Comparison of ENCODE assay signal across 8 cellular contexts in the genomic region with DNA sequence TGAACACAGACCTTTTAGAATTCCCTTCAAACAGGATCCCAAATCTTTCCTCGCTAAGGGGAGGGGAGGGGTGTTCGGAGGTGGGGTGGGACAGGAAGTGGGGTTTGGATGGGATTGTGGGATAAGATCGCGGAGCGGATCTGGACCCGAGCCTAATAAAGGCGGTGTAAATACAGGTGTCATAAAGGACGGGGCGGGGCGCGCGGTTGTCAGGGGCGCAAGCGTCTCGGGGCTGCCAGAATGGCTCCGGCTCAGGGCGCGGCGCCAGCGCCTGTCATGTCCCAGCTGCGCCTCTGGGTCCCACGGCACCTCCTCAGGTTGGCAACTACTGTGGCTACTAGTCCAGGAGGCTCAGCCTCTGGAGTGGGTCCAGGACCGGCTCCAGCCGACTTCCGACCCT. TPM values are rescaled to one million over a fixed set of nuclear protein-coding genes. Genes with fewer than 3 reads are reported as not detected.
A peak's percentile ranks its signal among the peaks of the same experiment; 100 is the strongest.
DNase-seq lines count a peak whose midpoint lies in the region; ATAC-seq lines count a peak whose summit lies in the region.

No MANE protein-coding gene starts in this region.

- peak overlapping the region in 3 of 9 donors; percentile 17 to 59 (median 21) for H3K27ac Mint-ChIP-seq in naive thymus-derived CD4-positive, alpha-beta T cell

- H3K36me3 Mint-ChIP-seq in naive thymus-derived CD4-positive, alpha-beta T cell, result no peaks in the 10 kb centered on the region

- no peaks in the 10 kb centered on the region for H3K36me3 ChIP-seq in naive thymus-derived CD4-positive, alpha-beta T cell (ENCODE audit: control insufficient read depth in 2 of 3, insufficient read depth in 3 of 3, low read length in 3 of 3)

- ATAC-seq in esophagus mucosa, result peak; percentile 80
- ATAC-seq in naive thymus-derived CD4-positive, alpha-beta T cell, result peak; percentile 44

- peaks cover 0 to 16% (median 6%) of the 10 kb centered on the region in 7 donors for H3K4me1 Mint-ChIP-seq in naive thymus-derived CD4-positive, alpha-beta T cell

- H3K4me1 ChIP-seq in naive thymus-derived CD4-positive, alpha-beta T cell (ENCODE audit: control insufficient read depth in 2 of 2, insufficient read depth in 2 of 2, low read length in 2 of 2), result peaks cover 0 to 3% of the 10 kb centered on the region in 2 donors

- no peaks in the 10 kb centered on the region for H3K9me3 Mint-ChIP-seq in naive thymus-derived CD4-positive, alpha-beta T cell

- H3K27ac ChIP-seq in naive thymus-derived CD4-positive, alpha-beta T cell (ENCODE audit: low read depth, low read length), result no peak overlapping the region

- intact Hi-C loops in naive thymus-derived CD4-positive, alpha-beta T cell (cut with micrococcal nuclease), result loop anchor here in 1 of 2 donors (1.0 kb wide), 1 partner anchor 9 kb away; no protein-coding TSS in a partner anchor

- peak overlapping the region in 9 of 10 donors; percentile 58 to 79 (median 65) for H3K4me3 Mint-ChIP-seq in naive thymus-derived CD4-positive, alpha-beta T cell

- POLR2A ChIA-PET in naive thymus-derived CD4-positive, alpha-beta T cell (lab: Charles Lee), result interaction anchor here (2.3 kb wide), 1 partner anchor 8 kb away, joined by 7 read pairs; no protein-coding TSS in a partner anchor

- no peaks in the 10 kb centered on the region for H3K9me3 ChIP-seq in naive thymus-derived CD4-positive, alpha-beta T cell (ENCODE audit: control insufficient read depth in 2 of 3, low read length in 3 of 3)

- peak; percentile 15 for DNase-seq in activated T-cell treated with anti-CD3 and anti-CD28 coated beads for 48 hours (ENCODE audit: low read depth)
- DNase-seq in activated T-cell treated with anti-CD3 and anti-CD28 coated beads for 4 hours, result no peak
- peak; percentile 11 for DNase-seq in RPMI7951 (ENCODE audit: low read depth)
- DNase-seq in naive thymus-derived CD4-positive, alpha-beta T cell, result peak in 4 of 9 donors; percentile 9 to 27 (median 24)
- DNase-seq in globus pallidus (ENCODE audit: low spot score), result no peak
- DNase-seq in DMS114 treated with DMSO at 0.1 percent for 48 hours (lab: John Stamatoyannopoulos, UW; ENCODE audit: unreplicated experiment), result no peak
- DNase-seq in cortex of kidney (lab: John Stamatoyannopoulos, UW), result no peak

- H3K27me3 Mint-ChIP-seq in naive thymus-derived CD4-positive, alpha-beta T cell, result peaks cover 0 to 27% (median 5%) of the 10 kb centered on the region in 5 donors

- CTCF ChIA-PET in naive thymus-derived CD4-positive, alpha-beta T cell (lab: Charles Lee), result no interaction called here

- H3K4me3 ChIP-seq in naive thymus-derived CD4-positive, alpha-beta T cell (ENCODE audit: low read length), result peak overlapping the region; percentile 14

- H3K27me3 ChIP-seq in naive thymus-derived CD4-positive, alpha-beta T cell (ENCODE audit: control insufficient read depth in 2 of 2, insufficient read depth in 2 of 2, low read length in 2 of 2), result no peaks in the 10 kb centered on the region

RNA-seq across cellular contexts. Expression of a gene that starts 59.8 kb away (rescaled TPM):
- total RNA-seq in RPMI7951 (2014; rRNA removed; shearing (Covaris generic)), result not detected in 2 replicates
- not detected for total RNA-seq in esophagus mucosa
- not detected for total RNA-seq in naive thymus-derived CD4-positive, alpha-beta T cell
- polyA plus RNA-seq in naive thymus-derived CD4-positive, alpha-beta T cell, result not detected

Comparison
In these comparisons a context has a peak if more than half of its experiments do, and no peak if none do; other contexts are left out.
1. DNase-seq: peak in activated T-cell treated with anti-CD3 and anti-CD28 coated beads for 48 hours (single experiment) and RPMI7951 (single experiment); none in activated T-cell treated with anti-CD3 and anti-CD28 coated beads for 4 hours (single experiment), globus pallidus (single experiment), DMS114 treated with DMSO at 0.1 percent for 48 hours (single experiment) and cortex of kidney (single experiment).